Comparison of ENCODE assay signal across 24 cellular contexts in genomic region chr2:144322379-144322778, GRCh38.
DNase-seq lines count a peak whose midpoint lies in the region; ATAC-seq, FAIRE-seq and TF ChIP-seq lines count a peak whose summit lies in the region.
"Had no signal": no experiment of that assay in that cellular context is flagged by ENCODE, and none has a peak within 500 bp of the region (broad histone marks: within the 10 kb centered on the region; RNA-seq: fewer than 3 reads in every experiment).

No MANE protein-coding gene starts in this region.

- no peaks in the 10 kb centered on the region for H3K9me2 ChIP-seq in DOHH2 (replicated peaks; ENCODE audit: control insufficient read depth, low read length)

- TF ChIP-seq CTCF in AG09319 (IDR thresholded peaks at IDR 0.05; ENCODE audit: low read depth, low read length) = no peak
- TF ChIP-seq CTCF in DOHH2 (IDR thresholded peaks at IDR 0.05; ENCODE audit: low read depth, low read length, poor library complexity, severe bottlenecking) = no peak
- no peak for TF ChIP-seq CTCF in foreskin keratinocyte (conservative IDR thresholded peaks at IDR 0.05)

- no peak overlapping the region for H3K27ac ChIP-seq in DOHH2 (ENCODE audit: low read depth, low read length)
- H3K27ac ChIP-seq in foreskin keratinocyte = no peak overlapping the region
- H3K27ac ChIP-seq: esophagus muscularis mucosa, tibial artery had no signal

- H3K9me3 ChIP-seq in DOHH2 (ENCODE audit: control insufficient read depth, insufficient read depth, low read length) = peaks cover 14% of the 10 kb centered on the region
- H3K9me3 ChIP-seq: BE2C, esophagus muscularis mucosa, tibial artery had no signal

- no peak for ATAC-seq in foreskin keratinocyte
- ATAC-seq: effector memory CD8-positive, alpha-beta T cell; left ventricle myocardium superior; Right ventricle myocardium inferior; stimulated activated naive B cell treated with anti-CD40 and anti-IgM and Interleukin-4, amounts not matched to agents 10 μg/mL and 1 μg/mL and 100 μg/mL, for 72 hours had no signal

- H3K36me3 ChIP-seq in DOHH2 (ENCODE audit: control insufficient read depth, low read length) = peaks cover 32% of the 10 kb centered on the region
- H3K36me3 ChIP-seq: BE2C, esophagus muscularis mucosa, tibial artery had no signal

- H4K20me1 ChIP-seq in DOHH2 (ENCODE audit: control insufficient read depth, insufficient read depth, low read depth, low read length) = no peaks in the 10 kb centered on the region

- DNase-seq in AG09319 (ENCODE audit: extremely low read depth, low read depth) (peak; percentile 25), fibroblast of the conjunctiva (ENCODE audit: low read depth) (peak; percentile 36), SIG-M5 (lab: John Stamatoyannopoulos, UW) (no peak), foreskin keratinocyte (no peak)
- no peak for DNase-seq in stimulated activated CD4-positive, alpha-beta T cell treated with anti-CD3 and anti-CD28 coated beads, Interleukin-2, amount 100 ng/mL, for 48 hours
- DNase-seq: activated CD4-positive, CD25-positive, alpha-beta regulatory T cell treated with anti-CD3 and anti-CD28 coated beads, Interleukin-2, amount 50 U/mL, for 72 hours; BE2C; COR-L47; DMS79 treated with DMSO at 0.1 percent for 48 hours; effector memory CD8-positive, alpha-beta T cell; GOT3; left ventricle myocardium superior; NCI-H1105; NCI-H2029 treated with DMSO at 0.1 percent for 48 hours; NCI-H345; NCI-H774; stimulated activated CD4-positive, alpha-beta T cell treated with anti-CD3 and anti-CD28 coated beads, Interleukin-2, amount 100 ng/mL, for 24 hours; stimulated activated naive B cell treated with anti-CD40 and anti-IgM and Interleukin-4, amounts not matched to agents 10 μg/mL and 1 μg/mL and 100 μg/mL, for 72 hours; SW 1271; tibial artery had no signal

- 0 out of 2 replicates have a peak overlapping the region, but pooled peaks have one; percentile 8 for H3K4me3 ChIP-seq in DOHH2 (ENCODE audit: low read length)
- H3K4me3 ChIP-seq: esophagus muscularis mucosa, tibial artery had no signal

- peaks cover 14% of the 10 kb centered on the region for H3F3A ChIP-seq in DOHH2 (ENCODE audit: control insufficient read depth, insufficient read depth)

- H3K4me1 ChIP-seq in DOHH2 (ENCODE audit: control insufficient read depth, low read length) (peaks cover 63% of the 10 kb centered on the region), foreskin keratinocyte (peaks cover 6% of the 10 kb centered on the region)
- H3K4me1 ChIP-seq: BE2C had no signal

- H3K27me3 ChIP-seq in DOHH2 (ENCODE audit: control insufficient read depth, low read length) (no peaks in the 10 kb centered on the region), foreskin keratinocyte (no peaks in the 10 kb centered on the region)
- H3K27me3 ChIP-seq: BE2C, esophagus muscularis mucosa, tibial artery had no signal

- FAIRE-seq in TTC549 (lab: Jason Lieb, UNC) = peak; percentile 51

- peaks cover 98% of the 10 kb centered on the region for H3K79me2 ChIP-seq in DOHH2 (ENCODE audit: control insufficient read depth, low read length)

- peak overlapping the region; percentile 16; the same call in 1 of the 2 replicates for H3K4me2 ChIP-seq in DOHH2 (ENCODE audit: low read length)

Comparison
In these comparisons a context has a peak if more than half of its experiments do, and no peak if none do; other contexts are left out.
1. DNase-seq: peak in AG09319 (single experiment) and fibroblast of the conjunctiva (single experiment); none in SIG-M5 (single experiment), foreskin keratinocyte (0 of 2) and stimulated activated CD4-positive, alpha-beta T cell treated with anti-CD3 and anti-CD28 coated beads, Interleukin-2, amount 100 ng/mL, for 48 hours (0 of 2).